Comparison of ENCODE assay signal across 1 cellular context in the genomic region with DNA sequence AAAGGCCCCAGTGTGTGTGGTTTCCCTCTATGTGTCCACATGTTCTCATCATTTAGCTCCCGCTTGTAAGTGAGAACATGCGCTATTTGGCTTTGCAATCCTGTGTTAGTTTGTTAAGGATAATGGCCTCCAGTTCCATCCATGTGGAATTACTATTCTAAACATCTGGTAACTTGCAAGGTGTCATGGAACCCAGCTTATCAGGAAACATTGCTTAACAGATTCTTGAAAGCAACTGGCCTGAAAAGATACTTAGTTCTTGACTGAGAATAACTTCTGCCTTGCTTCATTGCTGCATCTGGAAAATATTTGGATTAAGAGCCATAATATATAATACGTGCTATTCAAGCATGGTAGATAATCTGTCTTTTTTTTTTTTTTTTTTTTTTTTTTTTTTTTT.
TF ChIP-seq lines count a peak whose summit lies in the region.

No MANE protein-coding gene starts in this region.

TF ChIP-seq in IMR-90, 13 proteins besides CTCF, POLR2A, EP300 and RAD21 (continued from another document):
- TF ChIP-seq, protein P1, sequence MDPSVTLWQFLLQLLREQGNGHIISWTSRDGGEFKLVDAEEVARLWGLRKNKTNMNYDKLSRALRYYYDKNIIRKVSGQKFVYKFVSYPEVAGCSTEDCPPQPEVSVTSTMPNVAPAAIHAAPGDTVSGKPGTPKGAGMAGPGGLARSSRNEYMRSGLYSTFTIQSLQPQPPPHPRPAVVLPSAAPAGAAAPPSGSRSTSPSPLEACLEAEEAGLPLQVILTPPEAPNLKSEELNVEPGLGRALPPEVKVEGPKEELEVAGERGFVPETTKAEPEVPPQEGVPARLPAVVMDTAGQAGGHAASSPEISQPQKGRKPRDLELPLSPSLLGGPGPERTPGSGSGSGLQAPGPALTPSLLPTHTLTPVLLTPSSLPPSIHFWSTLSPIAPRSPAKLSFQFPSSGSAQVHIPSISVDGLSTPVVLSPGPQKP (IDR thresholded peaks at IDR 0.05; ENCODE audit: borderline replicate concordance, low read depth, low read length) = no peak
